ENCODE assay signal across 8 cellular contexts in the genomic region with DNA sequence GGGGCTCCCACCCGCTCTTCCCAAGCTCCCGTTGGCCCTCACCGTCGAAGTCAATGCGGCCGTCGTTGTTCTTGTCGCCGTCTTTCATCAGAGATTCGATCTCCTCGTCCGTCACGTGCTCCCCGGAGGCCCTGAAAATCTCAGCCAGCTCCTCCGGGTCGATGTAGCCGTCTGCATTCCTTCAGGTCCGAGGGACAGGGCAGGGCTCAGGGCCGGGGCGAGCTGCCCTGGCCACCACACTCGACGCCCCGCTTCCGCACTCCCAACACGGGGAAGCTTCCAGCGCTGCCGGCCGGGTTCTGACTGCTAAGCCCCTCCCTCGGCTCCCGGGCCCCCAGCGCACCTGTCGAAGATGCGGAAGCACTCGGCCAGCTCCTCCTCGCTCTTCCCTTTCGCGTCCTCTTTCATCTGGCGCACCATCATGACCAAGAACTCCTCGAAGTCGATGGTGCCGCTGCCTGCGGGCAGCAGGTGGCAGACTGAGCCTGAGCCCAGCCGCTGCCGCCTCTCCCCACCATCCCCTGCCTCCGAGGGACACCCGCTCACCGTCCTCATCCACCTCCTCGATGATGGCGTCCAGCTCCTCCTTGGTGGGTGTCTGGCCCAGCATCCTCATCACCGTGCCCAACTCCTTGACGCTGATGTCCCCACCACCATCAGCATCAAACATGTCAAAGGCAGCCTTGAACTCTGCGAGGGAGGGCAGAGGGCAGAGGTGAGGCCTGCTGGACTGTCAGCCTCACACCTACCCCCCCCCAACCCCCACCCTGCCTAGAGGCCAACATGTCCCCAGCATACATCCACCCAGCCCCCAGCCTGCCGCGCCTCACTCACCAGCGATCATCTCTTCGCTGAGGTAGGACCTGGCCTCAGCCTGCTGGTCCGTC. TPM values are rescaled to one million over a fixed set of nuclear protein-coding genes. Genes with fewer than 3 reads are reported as not detected.
DNase-seq lines count a peak whose midpoint lies in the region; ATAC-seq, FAIRE-seq and TF ChIP-seq lines count a peak whose summit lies in the region.

No MANE protein-coding gene starts in this region.

- ATAC-seq in IMR-90 (ENCODE audit: low read depth) (peak; percentile 29), GM19467 (IDR thresholded peaks at IDR 0.05; ENCODE audit: unreplicated experiment) (no peak)
- peak; percentile 59 to 66 for ATAC-seq in natural killer cell treated with Interleukin-12 subunit alpha and Interleukin-12 subunit beta and Interleukin-15 and Interleukin-18, amount 100 ng/mL, for 72 hours

- H3K4me3 ChIP-seq in IMR-90 (ENCODE audit: insufficient read depth, low read depth, low read length) (no peak overlapping the region), endothelial cell of umbilical vein (replicated peaks in 1 of 3; ENCODE audit: insufficient read depth in 1 of 3, low read depth in 1 of 3, low read length in 3 of 3) (peak overlapping the region in 1 of 3 experiments; percentile 17), tibial artery (peak overlapping the region; percentile 4 to 32)

- H4K20me1 ChIP-seq in IMR-90 (ENCODE audit: insufficient read depth, low read length) (no peaks in the 10 kb centered on the region), endothelial cell of umbilical vein (replicated peaks; ENCODE audit: control insufficient read depth, extremely low read depth, insufficient read depth, low read length) (no peaks in the 10 kb centered on the region)

- TF ChIP-seq CTCF in CD14-positive monocyte (IDR thresholded peaks at IDR 0.05) (peak; percentile 33), IMR-90 (conservative IDR thresholded peaks at IDR 0.05; ENCODE audit: low read depth, low read length) (peak; percentile 40), endothelial cell of umbilical vein (IDR thresholded peaks at IDR 0.05; ENCODE audit: extremely low read depth in 1 of 2, insufficient read depth in 1 of 2, low read depth in 1 of 2, low read length in 2 of 2) (peak; percentile 40 to 75), tibial artery (IDR thresholded peaks at IDR 0.05) (peak; percentile 36 to 44)

- peaks cover 0 to 11% of the 10 kb centered on the region in 2 donors for H3K36me3 Mint-ChIP-seq in CD14-positive monocyte
- no peaks in the 10 kb centered on the region for H3K36me3 Mint-ChIP-seq in activated CD4-positive, alpha-beta memory T cell treated with anti-CD3 and anti-CD28 coated beads, Interleukin-2, amount 10 ng/mL, durations not matched to agents 7 days and 5 days (ENCODE audit: low read depth)
- no peaks in the 10 kb centered on the region for H3K36me3 Mint-ChIP-seq in natural killer cell treated with Interleukin-12 subunit alpha and Interleukin-12 subunit beta and Interleukin-15 and Interleukin-18, amount 100 ng/mL, for 72 hours

- 26% methylated on average over 39 of the region's 57 CpGs; no CpG with 5 or more reads in 1 of the 2 experiments for WGBS in IMR-90 (ENCODE audit: extremely low coverage in 2 of 2, insufficient read length in 1 of 2), 2 experiments

- H3K18ac ChIP-seq in IMR-90 (ENCODE audit: low read depth, low read length), result no peak overlapping the region

- H2BK120ac ChIP-seq in IMR-90 (ENCODE audit: low read depth, low read length), result no peak overlapping the region

- H3K27ac Mint-ChIP-seq in CD14-positive monocyte, result peak overlapping the region in 2 of 7 donors; percentile 50 to 76
- H3K27ac Mint-ChIP-seq in activated CD4-positive, alpha-beta memory T cell treated with anti-CD3 and anti-CD28 coated beads, Interleukin-2, amount 10 ng/mL, durations not matched to agents 7 days and 5 days, result no peak overlapping the region
- peak overlapping the region in 1 of 2 donors; percentile 33 for H3K27ac Mint-ChIP-seq in natural killer cell treated with Interleukin-12 subunit alpha and Interleukin-12 subunit beta and Interleukin-15 and Interleukin-18, amount 100 ng/mL, for 72 hours

- TF ChIP-seq RAD21 in IMR-90 (IDR thresholded peaks at IDR 0.05; ENCODE audit: low read length), result peak; percentile 49

- H2BK20ac ChIP-seq in IMR-90 (ENCODE audit: low read depth, low read length), result no peak overlapping the region

- H3K23ac ChIP-seq in IMR-90 (ENCODE audit: low read depth, low read length), result no peak overlapping the region

- H3K27me3 Mint-ChIP-seq in CD14-positive monocyte (ENCODE audit: low read depth in 3 of 3), result peaks cover 39 to 43% (median 40%) of the 10 kb centered on the region in 3 donors
- peaks cover 30% of the 10 kb centered on the region for H3K27me3 Mint-ChIP-seq in activated CD4-positive, alpha-beta memory T cell treated with anti-CD3 and anti-CD28 coated beads, Interleukin-2, amount 10 ng/mL, durations not matched to agents 7 days and 5 days
- peaks cover 28 to 41% of the 10 kb centered on the region in 2 donors for H3K27me3 Mint-ChIP-seq in natural killer cell treated with Interleukin-12 subunit alpha and Interleukin-12 subunit beta and Interleukin-15 and Interleukin-18, amount 100 ng/mL, for 72 hours

- no peaks in the 10 kb centered on the region for H3K9me1 ChIP-seq in IMR-90 (ENCODE audit: insufficient read depth, low read length)
- no peaks in the 10 kb centered on the region for H3K9me1 ChIP-seq in endothelial cell of umbilical vein (replicated peaks; ENCODE audit: control insufficient read depth, extremely low read depth, insufficient read depth, low read length)

- peaks cover 36% of the 10 kb centered on the region for H3K4me1 Mint-ChIP-seq in CD14-positive monocyte
- H3K4me1 Mint-ChIP-seq in activated CD4-positive, alpha-beta memory T cell treated with anti-CD3 and anti-CD28 coated beads, Interleukin-2, amount 10 ng/mL, durations not matched to agents 7 days and 5 days, result peaks cover 16% of the 10 kb centered on the region
- peaks cover 11 to 13% of the 10 kb centered on the region in 2 donors for H3K4me1 Mint-ChIP-seq in natural killer cell treated with Interleukin-12 subunit alpha and Interleukin-12 subunit beta and Interleukin-15 and Interleukin-18, amount 100 ng/mL, for 72 hours (ENCODE audit: low read depth in 2 of 2)

- no peak overlapping the region; the same call in 1 of the 2 replicates for H4K5ac ChIP-seq in IMR-90 (ENCODE audit: low read depth, low read length)

- H2BK5ac ChIP-seq in IMR-90 (ENCODE audit: low read depth, low read length, poor library complexity, severe bottlenecking), result no peak overlapping the region

- H2BK15ac ChIP-seq in IMR-90 (ENCODE audit: low read depth, low read length), result no peak overlapping the region

- H3K36me3 ChIP-seq in IMR-90 (ENCODE audit: control insufficient read depth, insufficient read depth, low read length), result no peaks in the 10 kb centered on the region
- H3K36me3 ChIP-seq in endothelial cell of umbilical vein (ENCODE audit: control insufficient read depth in 2 of 2, extremely low read depth in 1 of 2, insufficient read depth in 2 of 2, low read length in 2 of 2), result no peaks in the 10 kb centered on the region
- H3K36me3 ChIP-seq in tibial artery, result no peaks in the 10 kb centered on the region

- intact Hi-C loops in CD14-positive monocyte (cut with micrococcal nuclease) (no loop called here), IMR-90 (cut with micrococcal nuclease) (loop anchor here (2.0 kb wide), 1 partner anchor 67 kb away; a partner anchor contains a TSS), endothelial cell of umbilical vein (cut with micrococcal nuclease) (loop anchor here (1.0 to 2.0 kb wide), 4 partner anchors 66 to 149 kb away; a partner anchor contains a TSS), tibial artery (cut with DNase I; ENCODE audit: low total_unique reads) (loop anchor here (10.0 kb wide), 1 partner anchor 141 kb away; no protein-coding TSS in a partner anchor)

- no peak overlapping the region; the same call in 1 of the 2 replicates for H3K4ac ChIP-seq in IMR-90 (ENCODE audit: low read depth, low read length)

- H3K27ac ChIP-seq in IMR-90 (ENCODE audit: insufficient read depth, low read length) (no peak overlapping the region), endothelial cell of umbilical vein (ENCODE audit: insufficient read depth, low read depth, low read length) (no peak overlapping the region), tibial artery (peak overlapping the region; percentile 87 to 97)

- H2AFZ ChIP-seq in IMR-90 (replicated peaks; ENCODE audit: low read length, poor library complexity), result peak overlapping the region; percentile 76
- peak overlapping the region; percentile 70 for H2AFZ ChIP-seq in endothelial cell of umbilical vein (ENCODE audit: low read depth, low read length)

- dilution Hi-C loops in IMR-90 (cut with HindIII; ENCODE audit: low sequenced_read_pairs, unreplicated experiment) (no loop called here), endothelial cell of umbilical vein (cut with MboI; ENCODE audit: extremely low pct_ligation_motif_present, low sequenced_read_pairs) (no loop called here)

- TF ChIP-seq POLR2A in IMR-90 (IDR thresholded peaks at IDR 0.05; ENCODE audit: low read depth, low read length), result no peak
- no peak for TF ChIP-seq POLR2A in endothelial cell of umbilical vein (IDR thresholded peaks at IDR 0.05; ENCODE audit: low read depth, low read length)

- peak overlapping the region; percentile 18 for H2AK5ac ChIP-seq in IMR-90 (ENCODE audit: low read depth, low read length)

- H3K9me3 Mint-ChIP-seq in CD14-positive monocyte, result peaks cover 0 to 15% (median 5%) of the 10 kb centered on the region in 7 donors
- H3K9me3 Mint-ChIP-seq in activated CD4-positive, alpha-beta memory T cell treated with anti-CD3 and anti-CD28 coated beads, Interleukin-2, amount 10 ng/mL, durations not matched to agents 7 days and 5 days, result no peaks in the 10 kb centered on the region
- H3K9me3 Mint-ChIP-seq in natural killer cell treated with Interleukin-12 subunit alpha and Interleukin-12 subunit beta and Interleukin-15 and Interleukin-18, amount 100 ng/mL, for 72 hours, result no peaks in the 10 kb centered on the region

- peaks cover 2% of the 10 kb centered on the region; the same call in 1 of the 2 replicates for H3K27me3 ChIP-seq in IMR-90 (ENCODE audit: control insufficient read depth, insufficient read depth, low read length)
- H3K27me3 ChIP-seq in endothelial cell of umbilical vein (ENCODE audit: control insufficient read depth in 2 of 2, insufficient read depth in 2 of 2, low read length in 2 of 2), result peaks cover 11 to 16% of the 10 kb centered on the region in 2 experiments
- no peaks in the 10 kb centered on the region for H3K27me3 ChIP-seq in tibial artery

- peak overlapping the region; percentile 71 to 91 for H3K4me3 Mint-ChIP-seq in CD14-positive monocyte
- peak overlapping the region; percentile 66 for H3K4me3 Mint-ChIP-seq in activated CD4-positive, alpha-beta memory T cell treated with anti-CD3 and anti-CD28 coated beads, Interleukin-2, amount 10 ng/mL, durations not matched to agents 7 days and 5 days
- peak overlapping the region; percentile 61 for H3K4me3 Mint-ChIP-seq in natural killer cell treated with Interleukin-12 subunit alpha and Interleukin-12 subunit beta and Interleukin-15 and Interleukin-18, amount 100 ng/mL, for 72 hours

- peak; percentile 64 for FAIRE-seq in endothelial cell of umbilical vein (lab: Jason Lieb, UNC)

- CTCF ChIA-PET in IMR-90 (lab: Yijun Ruan, JAX), result no interaction called here
- CTCF ChIA-PET in activated CD4-positive, alpha-beta memory T cell treated with anti-CD3 and anti-CD28 coated beads, Interleukin-2, amount 10 ng/mL, durations not matched to agents 7 days and 5 days (lab: Charles Lee), result interaction anchor here (0.6 to 2.1 kb wide), 18 partner anchors 9 to 190 kb away, joined by 3 to 11 read pairs (median 4); a partner anchor contains a TSS
- CTCF ChIA-PET in endothelial cell of umbilical vein (lab: Charles Lee), result interaction anchor here (0.6 to 2.4 kb wide), 27 partner anchors 10 to 190 kb away, joined by 3 to 41 read pairs (median 4); a partner anchor contains a TSS

- H3K56ac ChIP-seq in IMR-90 (ENCODE audit: extremely low read depth, insufficient read depth, low read length), result no peak overlapping the region

- no TSS peak for BruUV-seq in IMR-90 (replicated peaks; lab: Mats Ljungman, UMichigan)
- no TSS peak for BruUV-seq in endothelial cell of umbilical vein (replicated peaks; lab: Mats Ljungman, UMichigan)

- DNase-seq in CD14-positive monocyte (ENCODE audit: low spot score), result no peak
- no peak for DNase-seq in IMR-90
- DNase-seq in activated CD4-positive, alpha-beta memory T cell treated with anti-CD3 and anti-CD28 coated beads, Interleukin-2, amount 10 ng/mL, durations not matched to agents 7 days and 5 days, result peak; percentile 59
- peak; percentile 46 for DNase-seq in endothelial cell of umbilical vein (ENCODE audit: low read depth, low spot score)
- DNase-seq in natural killer cell treated with Interleukin-12 subunit alpha and Interleukin-12 subunit beta and Interleukin-15 and Interleukin-18, amount 100 ng/mL, for 72 hours (ENCODE audit: low spot score), result no peak
- peak in 1 of 2 donors; percentile 73 for DNase-seq in tibial artery
- DNase-seq in H4 (ENCODE audit: low spot score), result no peak

- H3K9ac ChIP-seq in IMR-90 (ENCODE audit: low read depth, low read length) (no peak overlapping the region), endothelial cell of umbilical vein (replicated peaks; ENCODE audit: extremely low read depth, insufficient read depth, low read length) (no peak overlapping the region)

- H2AK9ac ChIP-seq in IMR-90 (replicated peaks; ENCODE audit: low read depth, low read length, poor library complexity), result peak overlapping the region; percentile 68

- no peak overlapping the region for H3K4me2 ChIP-seq in IMR-90 (ENCODE audit: low read depth, low read length)
- peak overlapping the region; percentile 24 for H3K4me2 ChIP-seq in endothelial cell of umbilical vein (ENCODE audit: insufficient read depth, low read length)

- no peak overlapping the region for H3K14ac ChIP-seq in IMR-90 (replicated peaks; ENCODE audit: low read depth, low read length)

- no peaks in the 10 kb centered on the region for H3K79me2 ChIP-seq in endothelial cell of umbilical vein (ENCODE audit: control insufficient read depth, insufficient read depth, low read length)

- no peak overlapping the region for H4K8ac ChIP-seq in IMR-90 (ENCODE audit: low read depth in 2 of 2, low read length in 2 of 2)

- H4K91ac ChIP-seq in IMR-90 (ENCODE audit: insufficient read depth, low read depth, low read length), result no peak overlapping the region

- no peaks in the 10 kb centered on the region for H3K79me1 ChIP-seq in IMR-90 (ENCODE audit: low read depth in 1 of 2, low read length in 2 of 2)

- in situ Hi-C loops in IMR-90 (cut with MboI; ENCODE audit: low sequenced_read_pairs), result no loop called here

- H3K4me1 ChIP-seq in IMR-90 (ENCODE audit: control insufficient read depth, insufficient read depth, low read length) (peaks cover 18% of the 10 kb centered on the region), endothelial cell of umbilical vein (ENCODE audit: control insufficient read depth, extremely low read depth, insufficient read depth, low read length) (peaks cover 4% of the 10 kb centered on the region), tibial artery (peaks cover 0 to 75% (median 47%) of the 10 kb centered on the region in 4 donors)

- POLR2A ChIA-PET in IMR-90 (lab: Charles Lee; ENCODE audit: unreplicated experiment), result no interaction called here
- POLR2A ChIA-PET in activated CD4-positive, alpha-beta memory T cell treated with anti-CD3 and anti-CD28 coated beads, Interleukin-2, amount 10 ng/mL, durations not matched to agents 7 days and 5 days (lab: Charles Lee), result interaction anchor here (0.8 to 5.3 kb wide), 9 partner anchors 11 to 147 kb away, joined by 3 to 30 read pairs (median 5); a partner anchor contains a TSS
- POLR2A ChIA-PET in endothelial cell of umbilical vein (lab: Charles Lee), result interaction anchor here (1.2 kb wide), 1 partner anchor 146 kb away, joined by 3 read pairs; no protein-coding TSS in a partner anchor

- H3K9me3 ChIP-seq in IMR-90 (ENCODE audit: control insufficient read depth, insufficient read depth, low read length), result no peaks in the 10 kb centered on the region
- no peaks in the 10 kb centered on the region for H3K9me3 ChIP-seq in endothelial cell of umbilical vein (replicated peaks; ENCODE audit: control insufficient read depth, insufficient read depth, low read length)
- no peaks in the 10 kb centered on the region for H3K9me3 ChIP-seq in tibial artery

RNA-seq across cellular contexts. Expression of a gene that starts 2.9 kb away (rescaled TPM):
- polyA plus RNA-seq in CD14-positive monocyte (1 to 10 TPM in 1 of 2 donors, under 1 TPM in 1; 0.71 to 1.2 TPM), IMR-90 (2012; rRNA removed) (0.46 and 0.53 TPM in 2 replicates), endothelial cell of umbilical vein (0.19 and 0.26 TPM in 2 replicates)
- total RNA-seq in IMR-90 (2012; rRNA removed) (0.28 TPM in 1 of 2 replicates, not detected in the other), endothelial cell of umbilical vein (not detected in 2 replicates)
- 0.31 and 0.44 TPM in 2 replicates for polyA plus RNA-seq in IMR-90 (2012; cell fraction: cytosol; rRNA removed)
- polyA plus RNA-seq in IMR-90 (2012; cell fraction: nucleus; rRNA removed; ENCODE audit: low replicate concordance), result 1.8 and 4.5 TPM in 2 replicates
- not detected for total RNA-seq in activated CD4-positive, alpha-beta memory T cell treated with anti-CD3 and anti-CD28 coated beads, Interleukin-2, amount 10 ng/mL, durations not matched to agents 7 days and 5 days
- polyA plus RNA-seq in endothelial cell of umbilical vein (2011; cell fraction: cytosol; rRNA removed), result 0.16 and 0.22 TPM in 2 replicates
- 0.76 and 1.1 TPM in 2 replicates for polyA plus RNA-seq in endothelial cell of umbilical vein (2011; cell fraction: nucleus; rRNA removed)
- polyA plus RNA-seq in endothelial cell of umbilical vein (2012), result not detected in 2 replicates
- polyA minus RNA-seq in endothelial cell of umbilical vein, result not detected in 2 replicates
- not detected for polyA minus RNA-seq in endothelial cell of umbilical vein (2011; cell fraction: cytosol; rRNA and poly(A)+ RNA removed)
- polyA minus RNA-seq in endothelial cell of umbilical vein (2011; cell fraction: nucleus; rRNA and poly(A)+ RNA removed), result not detected in 2 replicates
- total RNA-seq in natural killer cell treated with Interleukin-12 subunit alpha and Interleukin-12 subunit beta and Interleukin-15 and Interleukin-18, amount 100 ng/mL, for 72 hours, result not detected
- total RNA-seq in H4 (2014; rRNA removed; shearing (Covaris generic)), result not detected in 2 replicates

RNA-seq across cellular contexts. Expression of a gene that starts 9.4 kb away (rescaled TPM):
- polyA plus RNA-seq in CD14-positive monocyte (10 to 100 TPM; 11.2 to 12.7 TPM), IMR-90 (2012; rRNA removed) (17.9 and 19.2 TPM in 2 replicates), endothelial cell of umbilical vein (11.6 and 14.8 TPM in 2 replicates)
- total RNA-seq in IMR-90 (2012; rRNA removed) (10.0 and 11.1 TPM in 2 replicates), endothelial cell of umbilical vein (11.9 and 14.9 TPM in 2 replicates)
- 29.5 and 31.6 TPM in 2 replicates for polyA plus RNA-seq in IMR-90 (2012; cell fraction: cytosol; rRNA removed)
- 25.5 and 46.9 TPM in 2 replicates for polyA plus RNA-seq in IMR-90 (2012; cell fraction: nucleus; rRNA removed; ENCODE audit: low replicate concordance)
- total RNA-seq in activated CD4-positive, alpha-beta memory T cell treated with anti-CD3 and anti-CD28 coated beads, Interleukin-2, amount 10 ng/mL, durations not matched to agents 7 days and 5 days, result 1 to 10 TPM in 1 of 2 experiments, under 1 TPM in 1; 0.91 to 1.6 TPM
- 7.3 and 9.8 TPM in 2 replicates for polyA plus RNA-seq in endothelial cell of umbilical vein (2011; cell fraction: cytosol; rRNA removed)
- 12.0 and 14.0 TPM in 2 replicates for polyA plus RNA-seq in endothelial cell of umbilical vein (2011; cell fraction: nucleus; rRNA removed)
- 7.8 and 9.5 TPM in 2 replicates for polyA plus RNA-seq in endothelial cell of umbilical vein (2012)
- polyA minus RNA-seq in endothelial cell of umbilical vein, result 4.9 and 7.1 TPM in 2 replicates
- polyA minus RNA-seq in endothelial cell of umbilical vein (2011; cell fraction: cytosol; rRNA and poly(A)+ RNA removed), result 4.9 TPM
- 5.7 and 9.9 TPM in 2 replicates for polyA minus RNA-seq in endothelial cell of umbilical vein (2011; cell fraction: nucleus; rRNA and poly(A)+ RNA removed)
- 1 to 10 TPM; 1.5 to 2.2 TPM for total RNA-seq in natural killer cell treated with Interleukin-12 subunit alpha and Interleukin-12 subunit beta and Interleukin-15 and Interleukin-18, amount 100 ng/mL, for 72 hours
- 17.1 and 22.3 TPM in 2 replicates for total RNA-seq in H4 (2014; rRNA removed; shearing (Covaris generic))

RNA-seq across cellular contexts. Expression of a gene that starts 11.7 kb away (rescaled TPM):
- under 1 TPM in 1 of 2 donors, not detected in 1; 0.58 TPM for polyA plus RNA-seq in CD14-positive monocyte
- total RNA-seq in IMR-90 (2012; rRNA removed), result 43.4 and 43.6 TPM in 2 replicates
- polyA plus RNA-seq in IMR-90 (2012; rRNA removed), result 120 and 124 TPM in 2 replicates
- 90.8 and 151 TPM in 2 replicates for polyA plus RNA-seq in IMR-90 (2012; cell fraction: cytosol; rRNA removed)
- 24.4 and 32.9 TPM in 2 replicates for polyA plus RNA-seq in IMR-90 (2012; cell fraction: nucleus; rRNA removed; ENCODE audit: low replicate concordance)
- 100 to 1,000 TPM; 170 to 184 TPM for total RNA-seq in activated CD4-positive, alpha-beta memory T cell treated with anti-CD3 and anti-CD28 coated beads, Interleukin-2, amount 10 ng/mL, durations not matched to agents 7 days and 5 days
- total RNA-seq in endothelial cell of umbilical vein, result 108 and 129 TPM in 2 replicates
- polyA plus RNA-seq in endothelial cell of umbilical vein, result 130 and 135 TPM in 2 replicates
- polyA plus RNA-seq in endothelial cell of umbilical vein (2011; cell fraction: cytosol; rRNA removed), result 144 and 179 TPM in 2 replicates
- polyA plus RNA-seq in endothelial cell of umbilical vein (2011; cell fraction: nucleus; rRNA removed), result 59.1 and 60.1 TPM in 2 replicates
- 62.6 and 120 TPM in 2 replicates for polyA plus RNA-seq in endothelial cell of umbilical vein (2012)
- 34.7 and 40.8 TPM in 2 replicates for polyA minus RNA-seq in endothelial cell of umbilical vein
- 96.0 TPM for polyA minus RNA-seq in endothelial cell of umbilical vein (2011; cell fraction: cytosol; rRNA and poly(A)+ RNA removed)
- 16.3 and 25.2 TPM in 2 replicates for polyA minus RNA-seq in endothelial cell of umbilical vein (2011; cell fraction: nucleus; rRNA and poly(A)+ RNA removed)
- 100 to 1,000 TPM in 1 of 2 donors, 10 to 100 TPM in 1; 89.7 to 139 TPM for total RNA-seq in natural killer cell treated with Interleukin-12 subunit alpha and Interleukin-12 subunit beta and Interleukin-15 and Interleukin-18, amount 100 ng/mL, for 72 hours
- 194 and 288 TPM in 2 replicates for total RNA-seq in H4 (2014; rRNA removed; shearing (Covaris generic))

RNA-seq across cellular contexts. Expression of a gene that starts 32.4 kb away (rescaled TPM):
- polyA plus RNA-seq in CD14-positive monocyte, result 100 to 1,000 TPM; 144 to 158 TPM
- 17.8 and 19.4 TPM in 2 replicates for total RNA-seq in IMR-90 (2012; rRNA removed)
- 51.0 and 53.7 TPM in 2 replicates for polyA plus RNA-seq in IMR-90 (2012; rRNA removed)
- polyA plus RNA-seq in IMR-90 (2012; cell fraction: cytosol; rRNA removed), result 54.6 and 56.6 TPM in 2 replicates
- polyA plus RNA-seq in IMR-90 (2012; cell fraction: nucleus; rRNA removed; ENCODE audit: low replicate concordance), result 25.1 and 42.2 TPM in 2 replicates
- total RNA-seq in activated CD4-positive, alpha-beta memory T cell treated with anti-CD3 and anti-CD28 coated beads, Interleukin-2, amount 10 ng/mL, durations not matched to agents 7 days and 5 days, result 10 to 100 TPM; 29.0 to 34.7 TPM
- 31.9 and 33.7 TPM in 2 replicates for total RNA-seq in endothelial cell of umbilical vein
- 38.4 and 40.5 TPM in 2 replicates for polyA plus RNA-seq in endothelial cell of umbilical vein
- polyA plus RNA-seq in endothelial cell of umbilical vein (2011; cell fraction: cytosol; rRNA removed), result 58.7 and 59.8 TPM in 2 replicates
- polyA plus RNA-seq in endothelial cell of umbilical vein (2011; cell fraction: nucleus; rRNA removed), result 30.0 and 30.5 TPM in 2 replicates
- 37.7 and 37.9 TPM in 2 replicates for polyA plus RNA-seq in endothelial cell of umbilical vein (2012)
- polyA minus RNA-seq in endothelial cell of umbilical vein, result 15.7 and 26.0 TPM in 2 replicates
- 27.0 TPM for polyA minus RNA-seq in endothelial cell of umbilical vein (2011; cell fraction: cytosol; rRNA and poly(A)+ RNA removed)
- 7.4 and 8.7 TPM in 2 replicates for polyA minus RNA-seq in endothelial cell of umbilical vein (2011; cell fraction: nucleus; rRNA and poly(A)+ RNA removed)
- 10 to 100 TPM; 25.5 to 30.4 TPM for total RNA-seq in natural killer cell treated with Interleukin-12 subunit alpha and Interleukin-12 subunit beta and Interleukin-15 and Interleukin-18, amount 100 ng/mL, for 72 hours
- total RNA-seq in H4 (2014; rRNA removed; shearing (Covaris generic)), result 22.4 and 22.6 TPM in 2 replicates

RNA-seq across cellular contexts. Expression of a gene that starts 32.5 kb away (rescaled TPM):
- polyA plus RNA-seq in CD14-positive monocyte (under 1 TPM in 1 of 2 donors, not detected in 1; 0.73 TPM), IMR-90 (2012; rRNA removed) (0.87 and 1.4 TPM in 2 replicates), endothelial cell of umbilical vein (0.39 TPM in 1 of 2 replicates, not detected in the other)
- total RNA-seq in IMR-90 (2012; rRNA removed) (0.18 TPM in 1 of 2 replicates, not detected in the other), endothelial cell of umbilical vein (not detected in 2 replicates)
- 0.52 and 2.9 TPM in 2 replicates for polyA plus RNA-seq in IMR-90 (2012; cell fraction: cytosol; rRNA removed)
- 0.23 and 1.6 TPM in 2 replicates for polyA plus RNA-seq in IMR-90 (2012; cell fraction: nucleus; rRNA removed; ENCODE audit: low replicate concordance)
- total RNA-seq in activated CD4-positive, alpha-beta memory T cell treated with anti-CD3 and anti-CD28 coated beads, Interleukin-2, amount 10 ng/mL, durations not matched to agents 7 days and 5 days, result not detected
- 0.13 and 0.21 TPM in 2 replicates for polyA plus RNA-seq in endothelial cell of umbilical vein (2011; cell fraction: cytosol; rRNA removed)
- polyA plus RNA-seq in endothelial cell of umbilical vein (2011; cell fraction: nucleus; rRNA removed), result not detected in 2 replicates
- not detected in 2 replicates for polyA plus RNA-seq in endothelial cell of umbilical vein (2012)
- polyA minus RNA-seq in endothelial cell of umbilical vein, result not detected in 2 replicates
- polyA minus RNA-seq in endothelial cell of umbilical vein (2011; cell fraction: cytosol; rRNA and poly(A)+ RNA removed), result not detected
- polyA minus RNA-seq in endothelial cell of umbilical vein (2011; cell fraction: nucleus; rRNA and poly(A)+ RNA removed), result not detected in 2 replicates
- not detected for total RNA-seq in natural killer cell treated with Interleukin-12 subunit alpha and Interleukin-12 subunit beta and Interleukin-15 and Interleukin-18, amount 100 ng/mL, for 72 hours
- 0.52 and 9.8 TPM in 2 replicates for total RNA-seq in H4 (2014; rRNA removed; shearing (Covaris generic))

Comparison
In these comparisons a context has a peak if more than half of its experiments do, and no peak if none do; other contexts are left out.
1. DNase-seq: peak in activated CD4-positive, alpha-beta memory T cell treated with anti-CD3 and anti-CD28 coated beads, Interleukin-2, amount 10 ng/mL, durations not matched to agents 7 days and 5 days (single experiment) and endothelial cell of umbilical vein (single experiment); none in CD14-positive monocyte (single experiment), IMR-90 (single experiment), natural killer cell treated with Interleukin-12 subunit alpha and Interleukin-12 subunit beta and Interleukin-15 and Interleukin-18, amount 100 ng/mL, for 72 hours (single experiment) and H4 (single experiment).
2. H3K27ac ChIP-seq: peak in tibial artery (2 of 2); none in IMR-90 (single experiment) and endothelial cell of umbilical vein (single experiment).
3. intact Hi-C loops: an anchor here in IMR-90 (2.0 kb wide), endothelial cell of umbilical vein (1.0 to 2.0 kb wide) and tibial artery (10.0 kb wide); none called in CD14-positive monocyte.
4. Peak in every context shown above with its lines, with median percentiles within 50 percentile points of each other: H3K4me3 Mint-ChIP-seq and CTCF ChIP-seq.